In genomic region chr5:86968311-86968753, GRCh38 we compare ENCODE assay signal across 8 cellular contexts.
DNase-seq lines count a peak whose midpoint lies in the region; ATAC-seq and TF ChIP-seq lines count a peak whose summit lies in the region.

No MANE protein-coding gene starts in this region.

- peak overlapping the region; percentile 7 for H3K4me3 Mint-ChIP-seq in mesothelial cell of epicardium
- no peak overlapping the region for H3K4me3 Mint-ChIP-seq in activated CD8-positive, alpha-beta memory T cell treated with anti-CD3 and anti-CD28 coated beads, Interleukin-2, amount 10 ng/mL, durations not matched to agents 7 days and 5 days
- H3K4me3 Mint-ChIP-seq in activated T-cell treated with anti-CD3 and anti-CD28 coated beads, Interleukin-2, amount 50 U/mL, for 24 hours, result no peak overlapping the region

- peaks cover 14% of the 10 kb centered on the region for H3K4me1 Mint-ChIP-seq in mesothelial cell of epicardium
- peaks cover 14% of the 10 kb centered on the region for H3K4me1 Mint-ChIP-seq in activated CD8-positive, alpha-beta memory T cell treated with anti-CD3 and anti-CD28 coated beads, Interleukin-2, amount 10 ng/mL, durations not matched to agents 7 days and 5 days
- peaks cover 8% of the 10 kb centered on the region for H3K4me1 Mint-ChIP-seq in activated T-cell treated with anti-CD3 and anti-CD28 coated beads, Interleukin-2, amount 50 U/mL, for 24 hours (ENCODE audit: low read depth)

- H3K36me3 Mint-ChIP-seq in mesothelial cell of epicardium, result no peaks in the 10 kb centered on the region
- no peaks in the 10 kb centered on the region for H3K36me3 Mint-ChIP-seq in activated CD8-positive, alpha-beta memory T cell treated with anti-CD3 and anti-CD28 coated beads, Interleukin-2, amount 10 ng/mL, durations not matched to agents 7 days and 5 days
- no peaks in the 10 kb centered on the region for H3K36me3 Mint-ChIP-seq in activated T-cell treated with anti-CD3 and anti-CD28 coated beads, Interleukin-2, amount 50 U/mL, for 24 hours (ENCODE audit: low read depth)

- CTCF ChIA-PET in activated CD8-positive, alpha-beta memory T cell treated with anti-CD3 and anti-CD28 coated beads, Interleukin-2, amount 10 ng/mL, durations not matched to agents 7 days and 5 days (lab: Charles Lee), result interaction anchor here (0.5 to 3.8 kb wide), 6 partner anchors 11 to 573 kb away, joined by 3 to 26 read pairs (median 3); no protein-coding TSS in a partner anchor

- TF ChIP-seq CTCF in mesothelial cell of epicardium (IDR thresholded peaks at IDR 0.05; ENCODE audit: unreplicated experiment), result peak; percentile 46

- peaks cover 3% of the 10 kb centered on the region for H3K27me3 Mint-ChIP-seq in mesothelial cell of epicardium (ENCODE audit: low read depth)
- H3K27me3 Mint-ChIP-seq in activated CD8-positive, alpha-beta memory T cell treated with anti-CD3 and anti-CD28 coated beads, Interleukin-2, amount 10 ng/mL, durations not matched to agents 7 days and 5 days, result peaks cover 8% of the 10 kb centered on the region
- peaks cover 5% of the 10 kb centered on the region for H3K27me3 Mint-ChIP-seq in activated T-cell treated with anti-CD3 and anti-CD28 coated beads, Interleukin-2, amount 50 U/mL, for 24 hours

- no peaks in the 10 kb centered on the region for H3K9me3 Mint-ChIP-seq in mesothelial cell of epicardium
- H3K9me3 Mint-ChIP-seq in activated CD8-positive, alpha-beta memory T cell treated with anti-CD3 and anti-CD28 coated beads, Interleukin-2, amount 10 ng/mL, durations not matched to agents 7 days and 5 days (ENCODE audit: low read depth), result no peaks in the 10 kb centered on the region
- no peaks in the 10 kb centered on the region for H3K9me3 Mint-ChIP-seq in activated T-cell treated with anti-CD3 and anti-CD28 coated beads, Interleukin-2, amount 50 U/mL, for 24 hours

- peak overlapping the region; percentile 37 for H3K27ac Mint-ChIP-seq in mesothelial cell of epicardium
- no peak overlapping the region for H3K27ac Mint-ChIP-seq in activated CD8-positive, alpha-beta memory T cell treated with anti-CD3 and anti-CD28 coated beads, Interleukin-2, amount 10 ng/mL, durations not matched to agents 7 days and 5 days
- no peak overlapping the region for H3K27ac Mint-ChIP-seq in activated T-cell treated with anti-CD3 and anti-CD28 coated beads, Interleukin-2, amount 50 U/mL, for 24 hours

- DNase-seq in NCI-H510A treated with DMSO at 0.1 percent for 48 hours (lab: John Stamatoyannopoulos, UW) (peak; percentile 14), NCI-H510A (lab: John Stamatoyannopoulos, UW) (no peak), NCI-H748 (lab: John Stamatoyannopoulos, UW; ENCODE audit: unreplicated experiment) (peak; percentile 61), dedifferentiated amniotic fluid mesenchymal stem cell (ENCODE audit: extremely low spot score) (peak; percentile 75), mesothelial cell of epicardium (ENCODE audit: low spot score in 2 of 2, unreplicated experiment in 2 of 2) (peak in 1 of 2 experiments; percentile 38)
- DNase-seq in activated CD8-positive, alpha-beta memory T cell treated with anti-CD3 and anti-CD28 coated beads, Interleukin-2, amount 10 ng/mL, durations not matched to agents 7 days and 5 days, result no peak
- DNase-seq in activated T-cell treated with anti-CD3 and anti-CD28 coated beads, Interleukin-2, amount 50 U/mL, for 24 hours, result no peak

- ATAC-seq in activated CD8-positive, alpha-beta memory T cell treated with anti-CD3 and anti-CD28 coated beads, Interleukin-2, amount 10 ng/mL, durations not matched to agents 7 days and 5 days, result no peak
- ATAC-seq in HG02870 (IDR thresholded peaks at IDR 0.05; ENCODE audit: unreplicated experiment), result no peak

Comparison
In these comparisons a context has a peak if more than half of its experiments do, and no peak if none do; other contexts are left out.
1. DNase-seq: peak in NCI-H510A treated with DMSO at 0.1 percent for 48 hours (single experiment), NCI-H748 (single experiment) and dedifferentiated amniotic fluid mesenchymal stem cell (single experiment); none in NCI-H510A (single experiment), activated CD8-positive, alpha-beta memory T cell treated with anti-CD3 and anti-CD28 coated beads, Interleukin-2, amount 10 ng/mL, durations not matched to agents 7 days and 5 days (single experiment) and activated T-cell treated with anti-CD3 and anti-CD28 coated beads, Interleukin-2, amount 50 U/mL, for 24 hours (single experiment).